Comparison of ENCODE assay signal across 21 cellular contexts in the genomic region with DNA sequence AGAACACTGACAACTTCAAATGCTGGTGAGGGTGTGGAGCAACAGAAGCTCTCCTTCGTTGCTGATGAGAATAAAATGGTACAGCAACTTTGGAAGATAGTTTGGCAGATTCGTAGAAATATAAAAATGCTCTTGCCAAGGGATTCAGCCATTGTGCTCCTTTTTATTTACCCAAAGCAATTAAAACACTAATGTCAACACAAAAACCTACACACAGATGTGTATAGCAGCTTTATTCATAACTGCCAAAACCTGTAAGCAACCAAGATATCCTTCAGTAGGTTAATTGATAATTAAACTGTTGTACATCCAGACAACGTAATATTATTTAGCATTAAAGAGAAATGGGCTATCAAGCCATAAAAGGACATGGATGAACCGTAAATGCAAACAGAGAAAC.
"Had no signal": no experiment of that assay in that cellular context is flagged by ENCODE, and none has a peak within 500 bp of the region (broad histone marks: within the 10 kb centered on the region; RNA-seq: fewer than 3 reads in every experiment).

No MANE protein-coding gene starts in this region.

- ATAC-seq: foreskin keratinocyte; gastroesophageal sphincter; heart left ventricle; left lobe of liver; natural killer cell; psoas muscle; right cardiac atrium; stimulated activated effector memory CD8-positive, alpha-beta T cell treated with anti-CD3 and anti-CD28 coated beads, Interleukin-12 subunit alpha, Interleukin-12 subunit beta, amount 100 ng/mL, for 72 hours had no signal

- DNase-seq: effector CD8-positive, alpha-beta T cell; endodermal cell; foreskin keratinocyte; heart left ventricle; kidney; natural killer cell; occipital lobe; ovary; posterior cingulate gyrus; psoas muscle; right cardiac atrium; sigmoid colon; stimulated activated CD4-positive, alpha-beta T cell treated with anti-CD3 and anti-CD28 coated beads, Interleukin-2, amount 100 ng/mL, for 24 hours; stimulated activated CD4-positive, alpha-beta T cell treated with anti-CD3 and anti-CD28 coated beads, Interleukin-4, amount 100 ng/mL, for 24 hours; stimulated activated naive CD4-positive, alpha-beta T cell treated with Interleukin-2 at 50 U/mL for 16 hours; stomach; thyroid gland; trophoblast cell had no signal
